Comparison of ENCODE assay signal across 8 cellular contexts in genomic region chr14:65850429-65851145, GRCh38.
A peak's percentile ranks its signal among the peaks of the same experiment; 100 is the strongest.
DNase-seq lines count a peak whose midpoint lies in the region; ATAC-seq lines count a peak whose summit lies in the region.

No MANE protein-coding gene starts in this region.

- no peak for ATAC-seq in GM21528 (IDR thresholded peaks at IDR 0.05; ENCODE audit: low FRiP score, unreplicated experiment)

- H3K9me3 Mint-ChIP-seq in activated CD4-positive, alpha-beta memory T cell treated with anti-CD3 and anti-CD28 coated beads, Interleukin-2, amount 10 ng/mL, durations not matched to agents 7 days and 5 days: peaks cover 34% of the 10 kb centered on the region

- peaks cover 67% of the 10 kb centered on the region for H3K4me1 Mint-ChIP-seq in activated CD4-positive, alpha-beta memory T cell treated with anti-CD3 and anti-CD28 coated beads, Interleukin-2, amount 10 ng/mL, durations not matched to agents 7 days and 5 days

- peaks cover 51% of the 10 kb centered on the region for H3K36me3 Mint-ChIP-seq in activated CD4-positive, alpha-beta memory T cell treated with anti-CD3 and anti-CD28 coated beads, Interleukin-2, amount 10 ng/mL, durations not matched to agents 7 days and 5 days (ENCODE audit: low read depth)

- peak overlapping the region; percentile 97 for H3K27ac Mint-ChIP-seq in activated CD4-positive, alpha-beta memory T cell treated with anti-CD3 and anti-CD28 coated beads, Interleukin-2, amount 10 ng/mL, durations not matched to agents 7 days and 5 days

- POLR2A ChIA-PET in activated CD4-positive, alpha-beta memory T cell treated with anti-CD3 and anti-CD28 coated beads, Interleukin-2, amount 10 ng/mL, durations not matched to agents 7 days and 5 days (lab: Charles Lee): interaction anchor here (0.6 to 2.8 kb wide), 14 partner anchors 10 to 645 kb away, joined by 3 to 31 read pairs (median 4); partner anchors contain the start of gene FUT8

- CTCF ChIA-PET in activated CD4-positive, alpha-beta memory T cell treated with anti-CD3 and anti-CD28 coated beads, Interleukin-2, amount 10 ng/mL, durations not matched to agents 7 days and 5 days (lab: Charles Lee): interaction anchor here (0.8 to 4.5 kb wide), 11 partner anchors 11 to 110 kb away, joined by 3 to 22 read pairs (median 6); no protein-coding TSS in a partner anchor

- no peak overlapping the region for H3K4me3 Mint-ChIP-seq in activated CD4-positive, alpha-beta memory T cell treated with anti-CD3 and anti-CD28 coated beads, Interleukin-2, amount 10 ng/mL, durations not matched to agents 7 days and 5 days

- H3K27me3 Mint-ChIP-seq in activated CD4-positive, alpha-beta memory T cell treated with anti-CD3 and anti-CD28 coated beads, Interleukin-2, amount 10 ng/mL, durations not matched to agents 7 days and 5 days: no peaks in the 10 kb centered on the region

- peak; percentile 5 to 24 for DNase-seq in activated CD8-positive, alpha-beta memory T cell treated with anti-CD3 and anti-CD28 coated beads for 1 hour (ENCODE audit: extremely low read depth in 1 of 2, low read depth in 1 of 2)
- no peak for DNase-seq in activated CD8-positive, alpha-beta memory T cell treated with anti-CD3 and anti-CD28 coated beads, Interleukin-2, amount 50 U/mL, for 48 hours
- peak; percentile 86 for DNase-seq in activated CD4-positive, alpha-beta memory T cell treated with anti-CD3 and anti-CD28 coated beads, Interleukin-2, amount 10 ng/mL, durations not matched to agents 7 days and 5 days
- DNase-seq in islet precursor cell (peak; percentile 35), superior temporal gyrus (ENCODE audit: extremely low spot score) (peak; percentile 20), cortex of kidney (lab: John Stamatoyannopoulos, UW) (no peak), HT-29 (ENCODE audit: low spot score) (no peak)

Comparison
In these comparisons a context has a peak if more than half of its experiments do, and no peak if none do; other contexts are left out.
1. DNase-seq: peak in activated CD8-positive, alpha-beta memory T cell treated with anti-CD3 and anti-CD28 coated beads for 1 hour (2 of 2), activated CD4-positive, alpha-beta memory T cell treated with anti-CD3 and anti-CD28 coated beads, Interleukin-2, amount 10 ng/mL, durations not matched to agents 7 days and 5 days (single experiment), islet precursor cell (single experiment) and superior temporal gyrus (single experiment); none in activated CD8-positive, alpha-beta memory T cell treated with anti-CD3 and anti-CD28 coated beads, Interleukin-2, amount 50 U/mL, for 48 hours (single experiment), cortex of kidney (single experiment) and HT-29 (single experiment).